In genomic region chr20:40218296-40218955, GRCh38 we compare ENCODE assay signal across 11 cellular contexts.
"Had no signal": no experiment of that assay in that cellular context is flagged by ENCODE, and none has a peak within 500 bp of the region (broad histone marks: within the 10 kb centered on the region; RNA-seq: fewer than 3 reads in every experiment).

No MANE protein-coding gene starts in this region.

- ATAC-seq: natural killer cell, T-cell had no signal

- H3K36me3 ChIP-seq: tibial nerve had no signal

- H3K9me3 ChIP-seq: tibial nerve had no signal

- H3K27me3 ChIP-seq: tibial nerve had no signal

- DNase-seq: activated CD4-positive, alpha-beta T cell treated with anti-CD3 and anti-CD28 coated beads for 48 hours; activated naive CD4-positive, alpha-beta T cell treated with anti-CD3 and anti-CD28 coated beads for 36 hours; effector CD8-positive, alpha-beta T cell; foreskin melanocyte; kidney glomerular epithelial cell; natural killer cell; small intestine; T-cell; T1000 had no signal

- H3K4me3 ChIP-seq: coronary artery, tibial nerve had no signal

- H3K27ac ChIP-seq: coronary artery had no signal
